9 cellular contexts compared by ENCODE assay signal in genomic region chr15:82646250-82647044, GRCh38. TPM values are rescaled to one million over a fixed set of nuclear protein-coding genes. Genes with fewer than 3 reads are reported as not detected.
A peak's percentile ranks its signal among the peaks of the same experiment; 100 is the strongest.
DNase-seq lines count a peak whose midpoint lies in the region; ATAC-seq and TF ChIP-seq lines count a peak whose summit lies in the region.
"Had no signal": no experiment of that assay in that cellular context is flagged by ENCODE, and none has a peak within 500 bp of the region (broad histone marks: within the 10 kb centered on the region; RNA-seq: fewer than 3 reads in every experiment).

No MANE protein-coding gene starts in this region.

- H3K4me3 ChIP-seq in trophoblast cell (ENCODE audit: low read depth, low read length), result no peak overlapping the region
- no peak overlapping the region for H3K4me3 ChIP-seq in effector memory CD4-positive, alpha-beta T cell (ENCODE audit: insufficient read depth, low read depth, low read length, poor library complexity, severe bottlenecking)

- H3K27ac Mint-ChIP-seq in chondrocyte (ENCODE audit: unreplicated experiment), result no peak overlapping the region
- no peak overlapping the region for H3K27ac Mint-ChIP-seq in natural killer cell treated with Interleukin-12 subunit alpha and Interleukin-12 subunit beta and Interleukin-15 and Interleukin-18, amount 100 ng/mL, for 72 hours

- no peak overlapping the region for H3K9ac ChIP-seq in trophoblast cell (ENCODE audit: low read length)

- no peaks in the 10 kb centered on the region for H3K36me3 Mint-ChIP-seq in chondrocyte (ENCODE audit: low read depth)
- no peaks in the 10 kb centered on the region for H3K36me3 Mint-ChIP-seq in natural killer cell treated with Interleukin-12 subunit alpha and Interleukin-12 subunit beta and Interleukin-15 and Interleukin-18, amount 100 ng/mL, for 72 hours

- peaks cover 43% of the 10 kb centered on the region for H3K27me3 ChIP-seq in trophoblast cell (ENCODE audit: insufficient read depth, low read length)
- H3K27me3 ChIP-seq in effector memory CD4-positive, alpha-beta T cell (replicated peaks; ENCODE audit: control insufficient read depth, insufficient read depth, low read length, poor library complexity, severe bottlenecking), result peaks cover 21% of the 10 kb centered on the region

- no peaks in the 10 kb centered on the region for H3K9me3 Mint-ChIP-seq in chondrocyte (ENCODE audit: low read depth)
- no peaks in the 10 kb centered on the region for H3K9me3 Mint-ChIP-seq in natural killer cell treated with Interleukin-12 subunit alpha and Interleukin-12 subunit beta and Interleukin-15 and Interleukin-18, amount 100 ng/mL, for 72 hours

- no peak overlapping the region for H3K23ac ChIP-seq in trophoblast cell (ENCODE audit: low read length)

- no peak overlapping the region for H3K27ac ChIP-seq in trophoblast cell (ENCODE audit: low read depth, low read length)
- H3K27ac ChIP-seq in effector memory CD4-positive, alpha-beta T cell (ENCODE audit: insufficient read depth, low read length, poor library complexity, severe bottlenecking), result no peak overlapping the region

- peak overlapping the region; percentile 51 for H3K4me3 Mint-ChIP-seq in chondrocyte (ENCODE audit: unreplicated experiment)
- H3K4me3 Mint-ChIP-seq in natural killer cell treated with Interleukin-12 subunit alpha and Interleukin-12 subunit beta and Interleukin-15 and Interleukin-18, amount 100 ng/mL, for 72 hours, result peak overlapping the region; percentile 45

- DNase-seq in C1 segment of cervical spinal cord (lab: John Stamatoyannopoulos, UW) (peak in 8 of 14 donors; percentile 9 to 60 (median 48)), NCI-H128 (lab: John Stamatoyannopoulos, UW; ENCODE audit: unreplicated experiment) (peak; percentile 10), chondrocyte (ENCODE audit: low spot score) (no peak), trophoblast cell (no peak), NCI-H446 (lab: John Stamatoyannopoulos, UW) (no peak)
- no peak for DNase-seq in natural killer cell treated with Interleukin-12 subunit alpha and Interleukin-12 subunit beta and Interleukin-15 and Interleukin-18, amount 100 ng/mL, for 72 hours (ENCODE audit: low spot score)
- no peak for DNase-seq in effector memory CD4-positive, alpha-beta T cell
- DNase-seq: kidney glomerular epithelial cell had no signal

- H2BK120ac ChIP-seq in trophoblast cell (ENCODE audit: insufficient read depth, low read length, poor library complexity), result no peak overlapping the region

- no CpG with 5 or more reads among the region's 56 CpGs for WGBS in trophoblast cell (ENCODE audit: extremely low coverage, insufficient coverage, insufficient read length)

- ATAC-seq in natural killer cell treated with Interleukin-12 subunit alpha and Interleukin-12 subunit beta and Interleukin-15 and Interleukin-18, amount 100 ng/mL, for 72 hours, result no peak
- ATAC-seq in HG02642 (IDR thresholded peaks at IDR 0.05; ENCODE audit: poor library complexity, unreplicated experiment), result no peak

- peaks cover 11% of the 10 kb centered on the region for H3K9me3 ChIP-seq in trophoblast cell (ENCODE audit: insufficient read depth, low read depth, low read length)
- no peaks in the 10 kb centered on the region for H3K9me3 ChIP-seq in effector memory CD4-positive, alpha-beta T cell (ENCODE audit: control insufficient read depth, low read length)

- H3K36me3 ChIP-seq in trophoblast cell (ENCODE audit: control insufficient read depth in 1 of 2, insufficient read depth in 2 of 2, low read length in 2 of 2), result no peaks in the 10 kb centered on the region
- H3K36me3 ChIP-seq in effector memory CD4-positive, alpha-beta T cell (ENCODE audit: control insufficient read depth, insufficient read depth, low read length), result no peaks in the 10 kb centered on the region

- H3K27me3 Mint-ChIP-seq in chondrocyte (ENCODE audit: low read depth), result peaks cover 46% of the 10 kb centered on the region
- peaks cover 24 to 25% of the 10 kb centered on the region in 2 donors for H3K27me3 Mint-ChIP-seq in natural killer cell treated with Interleukin-12 subunit alpha and Interleukin-12 subunit beta and Interleukin-15 and Interleukin-18, amount 100 ng/mL, for 72 hours

- H2AFZ ChIP-seq in trophoblast cell (ENCODE audit: insufficient read depth, low read length, poor library complexity), result no peak overlapping the region

- H3K4me1 Mint-ChIP-seq in chondrocyte (ENCODE audit: low read depth), result peaks cover 9% of the 10 kb centered on the region
- H3K4me1 Mint-ChIP-seq in natural killer cell treated with Interleukin-12 subunit alpha and Interleukin-12 subunit beta and Interleukin-15 and Interleukin-18, amount 100 ng/mL, for 72 hours (ENCODE audit: low read depth in 2 of 2), result peaks cover 0 to 2% of the 10 kb centered on the region in 2 donors

- H4K91ac ChIP-seq in trophoblast cell (ENCODE audit: low read depth, low read length), result no peak overlapping the region

- no peak overlapping the region for H3K18ac ChIP-seq in trophoblast cell (ENCODE audit: low read length)

- no peak overlapping the region for H2AK5ac ChIP-seq in trophoblast cell (ENCODE audit: low read length)

- no peak overlapping the region for H4K8ac ChIP-seq in trophoblast cell (ENCODE audit: low read depth, low read length)

- H3K79me2 ChIP-seq in trophoblast cell (ENCODE audit: control insufficient read depth, insufficient read depth, low read length, poor library complexity), result no peaks in the 10 kb centered on the region

- no peak overlapping the region for H3K4ac ChIP-seq in trophoblast cell (ENCODE audit: low read depth, low read length)

- no peak overlapping the region for H4K12ac ChIP-seq in trophoblast cell (ENCODE audit: low read depth, low read length)

- no peak overlapping the region for H3K14ac ChIP-seq in trophoblast cell (ENCODE audit: low read length)

- no peaks in the 10 kb centered on the region for H3K79me1 ChIP-seq in trophoblast cell (ENCODE audit: low read length)

- no peak overlapping the region for H2BK12ac ChIP-seq in trophoblast cell (ENCODE audit: low read length)

- no peak overlapping the region for H2BK5ac ChIP-seq in trophoblast cell (ENCODE audit: low read depth, low read length, poor library complexity)

- peaks cover 7 to 12% of the 10 kb centered on the region in 2 experiments for H3K4me1 ChIP-seq in trophoblast cell (ENCODE audit: control insufficient read depth in 1 of 2, insufficient read depth in 2 of 2, low read length in 2 of 2)
- H3K4me1 ChIP-seq in effector memory CD4-positive, alpha-beta T cell (ENCODE audit: control insufficient read depth, insufficient read depth, low read length, poor library complexity, severe bottlenecking), result peaks cover 21% of the 10 kb centered on the region

- no peak overlapping the region for H3K4me2 ChIP-seq in trophoblast cell (ENCODE audit: low read length)

- TF ChIP-seq CTCF in chondrocyte (IDR thresholded peaks at IDR 0.05), result no peak

RNA-seq across cellular contexts. Expression of gene CPEB1, which starts 0.7 kb away (rescaled TPM):
- 0.17 to 2.7 TPM (median 2.2 TPM) in 3 replicates for total RNA-seq in chondrocyte
- total RNA-seq in natural killer cell treated with Interleukin-12 subunit alpha and Interleukin-12 subunit beta and Interleukin-15 and Interleukin-18, amount 100 ng/mL, for 72 hours, result under 1 TPM in 1 of 2 donors, not detected in 1; 0.21 TPM
- 0.04 TPM in 1 of 2 replicates, not detected in the other for polyA plus RNA-seq in trophoblast cell (2013)

Comparison
In these comparisons a context has a peak if more than half of its experiments do, and no peak if none do; other contexts are left out.
1. DNase-seq: peak in C1 segment of cervical spinal cord (8 of 14) and NCI-H128 (single experiment); none in chondrocyte (single experiment), natural killer cell treated with Interleukin-12 subunit alpha and Interleukin-12 subunit beta and Interleukin-15 and Interleukin-18, amount 100 ng/mL, for 72 hours (single experiment), trophoblast cell (0 of 2), effector memory CD4-positive, alpha-beta T cell (0 of 3) and NCI-H446 (0 of 2).